1 cellular context compared by ENCODE assay signal in the genomic region with DNA sequence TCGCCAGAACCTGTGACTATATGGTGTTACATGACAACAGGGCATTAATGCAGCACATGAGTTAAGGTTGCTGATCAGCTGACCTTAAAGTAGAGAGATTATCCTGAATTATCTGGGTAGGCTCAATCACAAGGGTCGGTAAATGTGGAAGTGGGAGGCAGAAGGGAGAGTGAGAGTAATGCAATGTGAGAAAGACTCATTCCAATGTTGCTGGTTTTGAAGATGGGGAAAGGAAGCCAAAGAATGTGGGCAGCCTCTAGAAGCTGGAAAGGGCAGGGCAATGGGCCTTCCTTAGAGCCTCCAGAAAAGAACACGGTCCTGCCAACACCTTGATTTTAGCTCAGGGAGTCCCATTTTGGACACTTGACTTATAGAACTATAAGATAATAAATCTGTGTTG.
TF ChIP-seq lines count a peak whose summit lies in the region.

No MANE protein-coding gene starts in this region.

TF ChIP-seq in SK-N-SH treated with all-trans-retinoic acid at 6 μM for 48 hours, 23 proteins besides CTCF, POLR2A, EP300 and RAD21 (continued from another document):
- TF ChIP-seq TSHZ2 (CRISPR knock-in tag; IDR thresholded peaks at IDR 0.05), result no peak
- no peak for TF ChIP-seq GLIS3 (CRISPR knock-in tag; IDR thresholded peaks at IDR 0.05)
- TF ChIP-seq ZNF70 (CRISPR knock-in tag; IDR thresholded peaks at IDR 0.05), result no peak
- no peak for TF ChIP-seq CSDC2 (CRISPR knock-in tag; IDR thresholded peaks at IDR 0.05)
- no peak for TF ChIP-seq OSR1 (CRISPR knock-in tag; IDR thresholded peaks at IDR 0.05)
- no peak for TF ChIP-seq CSRNP3 (CRISPR knock-in tag; IDR thresholded peaks at IDR 0.05)
- TF ChIP-seq RARB (CRISPR knock-in tag; IDR thresholded peaks at IDR 0.05), result no peak
- no peak for TF ChIP-seq ESRRG (CRISPR knock-in tag; IDR thresholded peaks at IDR 0.05)
- TF ChIP-seq, protein P1, sequence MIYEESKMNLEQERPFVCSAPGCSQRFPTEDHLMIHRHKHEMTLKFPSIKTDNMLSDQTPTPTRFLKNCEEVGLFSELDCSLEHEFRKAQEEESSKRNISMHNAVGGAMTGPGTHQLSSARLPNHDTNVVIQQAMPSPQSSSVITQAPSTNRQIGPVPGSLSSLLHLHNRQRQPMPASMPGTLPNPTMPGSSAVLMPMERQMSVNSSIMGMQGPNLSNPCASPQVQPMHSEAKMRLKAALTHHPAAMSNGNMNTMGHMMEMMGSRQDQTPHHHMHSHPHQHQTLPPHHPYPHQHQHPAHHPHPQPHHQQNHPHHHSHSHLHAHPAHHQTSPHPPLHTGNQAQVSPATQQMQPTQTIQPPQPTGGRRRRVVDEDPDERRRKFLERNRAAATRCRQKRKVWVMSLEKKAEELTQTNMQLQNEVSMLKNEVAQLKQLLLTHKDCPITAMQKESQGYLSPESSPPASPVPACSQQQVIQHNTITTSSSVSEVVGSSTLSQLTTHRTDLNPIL (CRISPR knock-in tag; IDR thresholded peaks at IDR 0.05; ENCODE audit: low read depth), result no peak
- no peak for TF ChIP-seq ZNF565 (CRISPR knock-in tag; conservative IDR thresholded peaks at IDR 0.05; ENCODE audit: low read depth)
- no peak for TF ChIP-seq TOX (CRISPR knock-in tag; IDR thresholded peaks at IDR 0.05; ENCODE audit: borderline replicate concordance)
- no peak for TF ChIP-seq PPARA (CRISPR knock-in tag; IDR thresholded peaks at IDR 0.05; ENCODE audit: borderline replicate concordance)
- TF ChIP-seq, protein P2, sequence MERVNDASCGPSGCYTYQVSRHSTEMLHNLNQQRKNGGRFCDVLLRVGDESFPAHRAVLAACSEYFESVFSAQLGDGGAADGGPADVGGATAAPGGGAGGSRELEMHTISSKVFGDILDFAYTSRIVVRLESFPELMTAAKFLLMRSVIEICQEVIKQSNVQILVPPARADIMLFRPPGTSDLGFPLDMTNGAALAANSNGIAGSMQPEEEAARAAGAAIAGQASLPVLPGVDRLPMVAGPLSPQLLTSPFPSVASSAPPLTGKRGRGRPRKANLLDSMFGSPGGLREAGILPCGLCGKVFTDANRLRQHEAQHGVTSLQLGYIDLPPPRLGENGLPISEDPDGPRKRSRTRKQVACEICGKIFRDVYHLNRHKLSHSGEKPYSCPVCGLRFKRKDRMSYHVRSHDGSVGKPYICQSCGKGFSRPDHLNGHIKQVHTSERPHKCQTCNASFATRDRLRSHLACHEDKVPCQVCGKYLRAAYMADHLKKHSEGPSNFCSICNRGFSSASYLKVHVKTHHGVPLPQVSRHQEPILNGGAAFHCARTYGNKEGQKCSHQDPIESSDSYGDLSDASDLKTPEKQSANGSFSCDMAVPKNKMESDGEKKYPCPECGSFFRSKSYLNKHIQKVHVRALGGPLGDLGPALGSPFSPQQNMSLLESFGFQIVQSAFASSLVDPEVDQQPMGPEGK (CRISPR knock-in tag; IDR thresholded peaks at IDR 0.05; ENCODE audit: borderline replicate concordance), result no peak
